Comparison of ENCODE assay signal across 11 cellular contexts in the genomic region with DNA sequence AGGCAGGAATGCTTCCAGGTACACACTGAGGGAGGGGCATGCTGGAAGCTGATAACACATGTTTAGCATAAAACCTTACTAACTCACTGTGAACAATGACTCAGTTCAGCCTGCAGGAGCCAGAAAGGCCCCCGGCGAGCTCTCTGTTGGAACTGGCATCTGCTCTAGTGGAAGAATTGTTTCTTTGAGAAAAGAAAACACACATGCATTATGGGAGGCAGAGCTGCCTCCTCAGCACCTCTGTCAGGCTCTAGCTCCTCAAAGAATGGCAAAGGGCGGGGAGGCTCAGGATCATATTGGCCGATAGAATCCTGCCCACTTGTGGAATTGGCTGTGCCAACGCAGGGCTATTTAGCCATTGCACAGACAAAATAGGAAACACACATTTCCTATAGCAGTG.
A peak's percentile ranks its signal among the peaks of the same experiment; 100 is the strongest.
DNase-seq lines count a peak whose midpoint lies in the region; ATAC-seq and TF ChIP-seq lines count a peak whose summit lies in the region.
"Had no signal": no experiment of that assay in that cellular context is flagged by ENCODE, and none has a peak within 500 bp of the region (broad histone marks: within the 10 kb centered on the region; RNA-seq: fewer than 3 reads in every experiment).

No MANE protein-coding gene starts in this region.

- H3K27me3 ChIP-seq in hepatocyte, result no peaks in the 10 kb centered on the region

- no peaks in the 10 kb centered on the region for H3K79me2 ChIP-seq in hepatocyte

- ATAC-seq in GM18505 (IDR thresholded peaks at IDR 0.05; ENCODE audit: unreplicated experiment), result no peak
- ATAC-seq in HG03159 (IDR thresholded peaks at IDR 0.05; ENCODE audit: unreplicated experiment), result no peak
- ATAC-seq: Panc1 had no signal

- no peaks in the 10 kb centered on the region for H3K36me3 ChIP-seq in hepatocyte (replicated peaks; ENCODE audit: insufficient read depth, low read depth)

- DNase-seq in ELF-1 (ENCODE audit: low read depth, low spot score), result peak; percentile 67
- peak; percentile 77 for DNase-seq in brain pericyte (ENCODE audit: low read depth, low spot score)
- peak; percentile 32 for DNase-seq in hepatocyte (ENCODE audit: low spot score)
- DNase-seq in renal cortical epithelial cell (ENCODE audit: low read depth), result peak; percentile 3
- DNase-seq in NCI-H2227 (lab: John Stamatoyannopoulos, UW; ENCODE audit: unreplicated experiment), result no peak
- no peak for DNase-seq in HuH-7 (ENCODE audit: low spot score)
- DNase-seq: amniotic stem cell, NCI-H2081 treated with DMSO at 0.1 percent for 48 hours had no signal

- no peak overlapping the region for H3K4me2 ChIP-seq in hepatocyte

- no peak overlapping the region for H3K4me3 ChIP-seq in hepatocyte

- TF ChIP-seq POLR2A in GM18505 (IDR thresholded peaks at IDR 0.05; ENCODE audit: borderline replicate concordance, extremely low read depth, insufficient read depth, insufficient read length), result no peak

- H3K9me2 ChIP-seq in hepatocyte (replicated peaks; ENCODE audit: insufficient read depth), result no peaks in the 10 kb centered on the region

- H3K27ac ChIP-seq in hepatocyte, result no peak overlapping the region

- no peaks in the 10 kb centered on the region for H4K20me1 ChIP-seq in hepatocyte (ENCODE audit: insufficient read depth, poor library complexity, severe bottlenecking)

- no peaks in the 10 kb centered on the region for H3K9me3 ChIP-seq in hepatocyte (ENCODE audit: low read depth)

- peaks cover 11% of the 10 kb centered on the region for H3K4me1 ChIP-seq in hepatocyte (ENCODE audit: insufficient read depth)

- TF ChIP-seq CTCF in hepatocyte (IDR thresholded peaks at IDR 0.05; ENCODE audit: poor library complexity), result peak; percentile 7

- no peak overlapping the region for H2AFZ ChIP-seq in hepatocyte

- 69% methylated on average over 5 of the region's 5 CpGs for WGBS in hepatocyte (ENCODE audit: low lambda C conversion rate, missing lambda C conversion rate)

Comparison
In these comparisons a context has a peak if more than half of its experiments do, and no peak if none do; other contexts are left out.
1. DNase-seq: peak in ELF-1 (single experiment), brain pericyte (single experiment), hepatocyte (single experiment) and renal cortical epithelial cell (single experiment); none in NCI-H2227 (single experiment) and HuH-7 (single experiment).